9 cellular contexts compared by ENCODE assay signal in the genomic region with DNA sequence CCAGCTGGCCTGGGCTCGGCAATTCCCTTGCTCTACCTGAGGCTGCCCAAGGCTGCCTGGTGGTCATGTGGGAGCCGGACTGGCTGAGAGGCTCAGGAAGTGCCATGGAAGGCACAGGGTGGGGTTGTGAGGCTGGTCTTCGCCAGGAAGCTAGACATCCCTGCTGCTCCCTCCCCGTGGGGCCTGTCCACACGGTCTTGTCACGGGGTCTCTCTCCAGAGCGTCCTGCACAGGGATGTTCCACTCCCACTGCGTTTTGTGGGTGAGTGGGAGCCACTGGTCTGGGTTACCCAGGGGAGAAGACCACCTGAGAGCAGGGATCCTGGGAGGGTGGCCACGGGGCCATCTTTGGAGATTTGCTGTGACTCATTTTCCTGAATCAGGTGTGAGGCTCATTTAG.
"Had no signal": no experiment of that assay in that cellular context is flagged by ENCODE, and none has a peak within 500 bp of the region (broad histone marks: within the 10 kb centered on the region; RNA-seq: fewer than 3 reads in every experiment).

No MANE protein-coding gene starts in this region.

- DNase-seq: GM23248, GOT3, H7, H9, HCEC 1CT, HFFc6 had no signal

- H3K9me3 ChIP-seq: HAP-1 had no signal

- H3K36me3 ChIP-seq: HAP-1 had no signal

- H3K4me1 ChIP-seq: HAP-1 had no signal

- H3K27ac ChIP-seq: GM23248 had no signal

- H3K4me3 ChIP-seq: GM23248, GM23338, HAP-1 had no signal

- H3K27ac Mint-ChIP-seq: GM23338, H9, HFFc6 had no signal

- H3K9ac ChIP-seq: GM23248 had no signal

- H3K9me3 Mint-ChIP-seq: HFFc6 had no signal

- FAIRE-seq: H54 had no signal

- H3K4me2 ChIP-seq: GM23338 had no signal

- H3K4me3 Mint-ChIP-seq: GM23338, H9, HFFc6 had no signal

- H2AFZ ChIP-seq: GM23248, GM23338 had no signal
